ENCODE assay signal across 24 cellular contexts in the genomic region with DNA sequence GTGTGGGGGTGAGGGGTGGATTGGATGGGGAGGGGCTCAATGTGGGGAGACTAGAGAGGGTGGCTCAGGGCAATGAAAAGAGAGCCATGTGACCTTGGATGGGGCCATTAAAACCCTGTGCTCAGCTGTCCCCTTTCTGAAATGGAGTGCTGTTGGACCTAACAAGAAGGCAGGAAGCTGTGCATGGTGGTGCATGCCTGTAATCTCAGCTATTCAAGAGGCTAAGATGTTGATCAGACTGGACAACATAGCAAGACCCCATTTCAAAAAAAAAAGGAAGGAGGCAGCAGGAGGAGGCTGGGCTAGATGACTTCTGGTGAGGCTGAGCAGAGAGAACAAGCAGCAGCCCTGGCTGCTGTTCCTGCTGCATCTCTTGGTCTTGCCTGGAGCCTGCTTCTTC. TPM values are rescaled to one million over a fixed set of nuclear protein-coding genes. Genes with fewer than 3 reads are reported as not detected.
DNase-seq lines count a peak whose midpoint lies in the region; ATAC-seq, FAIRE-seq and TF ChIP-seq lines count a peak whose summit lies in the region.
"Had no signal": no experiment of that assay in that cellular context is flagged by ENCODE, and none has a peak within 500 bp of the region (broad histone marks: within the 10 kb centered on the region; RNA-seq: fewer than 3 reads in every experiment).

No MANE protein-coding gene starts in this region.

- no peak overlapping the region for H3K56ac ChIP-seq in H1 (replicated peaks; ENCODE audit: insufficient read length, low read depth, low read length)

- no peak overlapping the region for H2BK5ac ChIP-seq in H1 (ENCODE audit: low read depth, low read length)

- H3K4me1 Mint-ChIP-seq in WTC11 = peaks cover 6% of the 10 kb centered on the region
- H3K4me1 Mint-ChIP-seq in Caco-2 (ENCODE audit: low read depth, unreplicated experiment) = no peaks in the 10 kb centered on the region

- H2AFZ ChIP-seq in H1 (ENCODE audit: low read length) (no peak overlapping the region), osteoblast (ENCODE audit: low read length) (no peak overlapping the region)

- no peaks in the 10 kb centered on the region for H3K9me3 Mint-ChIP-seq in WTC11
- no peaks in the 10 kb centered on the region for H3K9me3 Mint-ChIP-seq in Caco-2 (ENCODE audit: unreplicated experiment)
- H3K9me3 Mint-ChIP-seq: CD14-positive monocyte; CD8-positive, alpha-beta memory T cell had no signal

- H2BK20ac ChIP-seq in H1 (ENCODE audit: low read length) = no peak overlapping the region

- FAIRE-seq in H1 (lab: Jason Lieb, UNC) = no peak
- FAIRE-seq: A204.1, D721Med, G401.6, GM12891, GM19239 had no signal

- no TSS peak for BruUV-seq in Caco-2 (replicated peaks; lab: Mats Ljungman, UMichigan)

- intact Hi-C loops in Caco-2 (cut with micrococcal nuclease; ENCODE audit: unreplicated experiment) = no loop called here

- TF ChIP-seq EP300 in H1 (IDR thresholded peaks at IDR 0.05; ENCODE audit: borderline replicate concordance in 1 of 2, low read depth in 2 of 2, low read length in 2 of 2) = no peak

- no peaks in the 10 kb centered on the region for H3K23me2 ChIP-seq in H1 (ENCODE audit: low read depth, low read length)

- H3K27ac ChIP-seq in HEK293 (ENCODE audit: extremely low read depth, low read depth, low read length) (no peak overlapping the region), H1 (ENCODE audit: low read depth, low read length) (no peak overlapping the region), osteoblast (ENCODE audit: low read depth, low read length) (no peak overlapping the region)
- H3K27ac ChIP-seq in effector memory CD4-positive, alpha-beta T cell (ENCODE audit: insufficient read depth, low read length, poor library complexity, severe bottlenecking) = no peak overlapping the region
- H3K27ac ChIP-seq: BLaER1 had no signal

- no peaks in the 10 kb centered on the region for H3K36me3 Mint-ChIP-seq in WTC11
- H3K36me3 Mint-ChIP-seq in Caco-2 (ENCODE audit: insufficient read depth, unreplicated experiment) = no peaks in the 10 kb centered on the region
- H3K36me3 Mint-ChIP-seq: CD14-positive monocyte; CD4-positive, alpha-beta memory T cell; CD4-positive, CD25-positive, alpha-beta regulatory T cell; CD8-positive, alpha-beta memory T cell had no signal

- H3K4me3 ChIP-seq in HEK293 (ENCODE audit: low read depth, low read length) = no peak overlapping the region
- H3K4me3 ChIP-seq in H1 (ENCODE audit: extremely low read depth in 1 of 4, insufficient read depth in 2 of 4, low read depth in 3 of 4, low read length in 4 of 4) = no peak overlapping the region
- no peak overlapping the region for H3K4me3 ChIP-seq in osteoblast (ENCODE audit: insufficient read depth, low read length)
- no peak overlapping the region for H3K4me3 ChIP-seq in effector memory CD4-positive, alpha-beta T cell (ENCODE audit: insufficient read depth, low read depth, low read length, poor library complexity, severe bottlenecking)
- no peak overlapping the region for H3K4me3 ChIP-seq in Caco-2 (ENCODE audit: low read depth, low read length)
- H3K4me3 ChIP-seq: BLaER1 had no signal

- POLR2A ChIA-PET in HEK293 (lab: Yijun Ruan, JAX) = no interaction called here
- POLR2A ChIA-PET in WTC11 (lab: Charles Lee) = no interaction called here
- POLR2A ChIA-PET in H1 (lab: Charles Lee; ENCODE audit: partially characterized antibody) = interaction anchor here (0.9 kb wide), 1 partner anchor 10 kb away, joined by 3 read pairs; no protein-coding TSS in a partner anchor
- POLR2A ChIA-PET in Caco-2 (lab: Charles Lee) = no interaction called here

- no peak overlapping the region for H3K23ac ChIP-seq in H1 (ENCODE audit: insufficient read length)

- H3K27me3 Mint-ChIP-seq in WTC11 (ENCODE audit: low read depth) (peaks cover 4% of the 10 kb centered on the region), Caco-2 (ENCODE audit: insufficient read depth, unreplicated experiment) (peaks cover 8% of the 10 kb centered on the region)

- H3K4me3 Mint-ChIP-seq in WTC11 (no peak overlapping the region), Caco-2 (ENCODE audit: unreplicated experiment) (no peak overlapping the region)
- H3K4me3 Mint-ChIP-seq: CD14-positive monocyte; CD4-positive, alpha-beta memory T cell; CD4-positive, CD25-positive, alpha-beta regulatory T cell; CD8-positive, alpha-beta memory T cell had no signal

- H3K14ac ChIP-seq in H1 (ENCODE audit: insufficient read length) = no peak overlapping the region

- H3K27ac Mint-ChIP-seq in WTC11 = no peak overlapping the region
- H3K27ac Mint-ChIP-seq in Caco-2 (ENCODE audit: unreplicated experiment) = no peak overlapping the region
- H3K27ac Mint-ChIP-seq: CD4-positive, alpha-beta memory T cell had no signal

- no peaks in the 10 kb centered on the region; a peak in 1 of 4 replicates for H3K79me2 ChIP-seq in H1 (ENCODE audit: control insufficient read depth in 1 of 2, insufficient read depth in 2 of 2, low read length in 2 of 2)
- no peaks in the 10 kb centered on the region for H3K79me2 ChIP-seq in osteoblast (ENCODE audit: insufficient read depth, low read length)

- 0 out of 2 replicates have a peak overlapping the region, but pooled peaks have one; percentile 46 for H2BK15ac ChIP-seq in H1 (ENCODE audit: low read length)

- no peak overlapping the region for H4K5ac ChIP-seq in H1 (ENCODE audit: insufficient read length, low read depth, low read length)

- no peak overlapping the region for H3K9ac ChIP-seq in H1 (replicated peaks in 1 of 4; ENCODE audit: extremely low read depth in 1 of 4, low read depth in 3 of 4, low read length in 3 of 4)
- H3K9ac ChIP-seq: BLaER1 had no signal

- TF ChIP-seq CTCF in HEK293 (tag by site-specific recombination; IDR thresholded peaks at IDR 0.05) = no peak
- TF ChIP-seq CTCF in WTC11 (IDR thresholded peaks at IDR 0.05) = no peak
- TF ChIP-seq CTCF in H1 (IDR thresholded peaks at IDR 0.05; ENCODE audit: control extremely low read depth in 1 of 3, insufficient read depth in 1 of 3, low read depth in 1 of 3, low read length in 3 of 3) = no peak
- no peak for TF ChIP-seq CTCF in osteoblast (IDR thresholded peaks at IDR 0.05; ENCODE audit: extremely low read depth, low read depth, low read length)
- TF ChIP-seq CTCF in Caco-2 (IDR thresholded peaks at IDR 0.05; ENCODE audit: insufficient read depth in 1 of 2, low read depth in 1 of 2, low read length in 1 of 2, severe bottlenecking in 1 of 2, unreplicated experiment in 1 of 2) = no peak

- peaks cover 0 to 4% (median 0%) of the 10 kb centered on the region in 4 experiments; a peak in 2 of 7 replicates for H3K27me3 ChIP-seq in H1 (replicated peaks in 1 of 4; ENCODE audit: control insufficient read depth in 3 of 4, extremely low read depth in 1 of 4, insufficient read depth in 3 of 4, low read length in 3 of 4)
- peaks cover 29% of the 10 kb centered on the region for H3K27me3 ChIP-seq in osteoblast (ENCODE audit: insufficient read depth, low read length)
- no peaks in the 10 kb centered on the region for H3K27me3 ChIP-seq in effector memory CD4-positive, alpha-beta T cell (replicated peaks; ENCODE audit: control insufficient read depth, insufficient read depth, low read length, poor library complexity, severe bottlenecking)
- no peaks in the 10 kb centered on the region; the same call in 1 of the 2 replicates for H3K27me3 ChIP-seq in Caco-2 (replicated peaks; ENCODE audit: control insufficient read depth, insufficient read depth, low read length)
- H3K27me3 ChIP-seq: BE2C had no signal

- H3K4me2 ChIP-seq in H1 (ENCODE audit: insufficient read depth in 1 of 2, low read depth in 2 of 2, low read length in 2 of 2) = no peak overlapping the region
- H3K4me2 ChIP-seq in osteoblast (ENCODE audit: insufficient read depth, low read length) = no peak overlapping the region
- H3K4me2 ChIP-seq: BLaER1 had no signal

- no peak overlapping the region for H3K18ac ChIP-seq in H1 (ENCODE audit: extremely low read depth, low read length)

- H2AK5ac ChIP-seq in H1 (ENCODE audit: low read depth, low read length) = no peak overlapping the region

- H3K36me3 ChIP-seq in HEK293 (ENCODE audit: control insufficient read depth in 2 of 2, insufficient read depth in 1 of 2, low read length in 2 of 2) = no peaks in the 10 kb centered on the region
- H3K36me3 ChIP-seq in H1 (ENCODE audit: control insufficient read depth in 2 of 4, insufficient read depth in 4 of 4, low read length in 3 of 4) = no peaks in the 10 kb centered on the region
- H3K36me3 ChIP-seq in osteoblast (ENCODE audit: insufficient read depth, low read length) = no peaks in the 10 kb centered on the region
- no peaks in the 10 kb centered on the region for H3K36me3 ChIP-seq in effector memory CD4-positive, alpha-beta T cell (ENCODE audit: control insufficient read depth, insufficient read depth, low read length)
- no peaks in the 10 kb centered on the region for H3K36me3 ChIP-seq in Caco-2 (ENCODE audit: control insufficient read depth, insufficient read depth, low read length)
- H3K36me3 ChIP-seq: BE2C, BLaER1 had no signal

- ATAC-seq in WTC11 = no peak

- CTCF ChIA-PET in HEK293 (lab: Yijun Ruan, JAX) (no interaction called here), WTC11 (lab: Charles Lee) (interaction anchor here (1.0 to 1.8 kb wide), 4 partner anchors 27 to 58 kb away, joined by 4 to 8 read pairs (median 5); no protein-coding TSS in a partner anchor), H1 (lab: Charles Lee; ENCODE audit: partially characterized antibody) (interaction anchor here (0.8 to 2.1 kb wide), 3 partner anchors 23 to 41 kb away, joined by 3 to 10 read pairs (median 3); no protein-coding TSS in a partner anchor), Caco-2 (lab: Charles Lee) (no interaction called here)

- no peaks in the 10 kb centered on the region for H3K9me3 ChIP-seq in HEK293 (ENCODE audit: control insufficient read depth, insufficient read depth, low read depth, low read length)
- H3K9me3 ChIP-seq in H1 (ENCODE audit: insufficient read depth in 2 of 2, low read depth in 1 of 2, low read length in 1 of 2) = no peaks in the 10 kb centered on the region
- H3K9me3 ChIP-seq in osteoblast (ENCODE audit: low read depth, low read length) = no peaks in the 10 kb centered on the region
- H3K9me3 ChIP-seq in effector memory CD4-positive, alpha-beta T cell (ENCODE audit: control insufficient read depth, low read length) = no peaks in the 10 kb centered on the region
- H3K9me3 ChIP-seq in Caco-2 = no peaks in the 10 kb centered on the region
- H3K9me3 ChIP-seq: BE2C, BLaER1 had no signal

- H4K91ac ChIP-seq in H1 (replicated peaks; ENCODE audit: insufficient read length, low read length) = no peak overlapping the region

- no peak overlapping the region for H4K8ac ChIP-seq in H1 (ENCODE audit: extremely low read depth, insufficient read depth, low read length)

- H2BK12ac ChIP-seq in H1 (ENCODE audit: low read depth, low read length) = no peak overlapping the region

- H3K4me1 ChIP-seq in HEK293 (ENCODE audit: control insufficient read depth, insufficient read depth, low read length) (no peaks in the 10 kb centered on the region), H1 (replicated peaks in 1 of 4; ENCODE audit: control insufficient read depth in 3 of 4, insufficient read depth in 4 of 4, low read length in 3 of 4) (peaks cover 0 to 6% (median 1%) of the 10 kb centered on the region in 4 experiments; a peak in 1 of 7 replicates), osteoblast (ENCODE audit: insufficient read depth, low read length) (no peaks in the 10 kb centered on the region), Caco-2 (no peaks in the 10 kb centered on the region)
- no peaks in the 10 kb centered on the region for H3K4me1 ChIP-seq in effector memory CD4-positive, alpha-beta T cell (ENCODE audit: control insufficient read depth, insufficient read depth, low read length, poor library complexity, severe bottlenecking)

- TF ChIP-seq POLR2A in H1 (IDR thresholded peaks at IDR 0.05; ENCODE audit: control extremely low read depth in 1 of 2, low read depth in 2 of 2, low read length in 2 of 2) = no peak

- DNase-seq in WTC11 (ENCODE audit: low spot score) = no peak
- no peak for DNase-seq in H1 (ENCODE audit: low read depth in 1 of 2, low spot score in 2 of 2)
- peak; percentile 58 for DNase-seq in osteoblast (ENCODE audit: insufficient read length, low spot score, missing footprints)
- no peak for DNase-seq in effector memory CD4-positive, alpha-beta T cell
- DNase-seq in NCI-H2227 treated with DMSO at 0.1 percent for 48 hours (lab: John Stamatoyannopoulos, UW) = no peak
- no peak for DNase-seq in Caco-2
- DNase-seq: 8988T; ACHN; BE2C; C1 segment of cervical spinal cord; Calu3; CD4-positive, alpha-beta memory T cell; CD4-positive, CD25-positive, alpha-beta regulatory T cell; CD8-positive, alpha-beta memory T cell; GF-D8 had no signal

- H3K4ac ChIP-seq in H1 (replicated peaks; ENCODE audit: insufficient read length, low read depth, low read length) = no peak overlapping the region

- H3K79me1 ChIP-seq in H1 (ENCODE audit: low read depth, low read length) = no peaks in the 10 kb centered on the region

- no peak for TF ChIP-seq RAD21 in H1 (IDR thresholded peaks at IDR 0.05 in 1 of 2, conservative IDR thresholded peaks at IDR 0.05 in 1 of 2; ENCODE audit: low read depth in 2 of 2, low read length in 2 of 2)

- H4K20me1 ChIP-seq in H1 (replicated peaks in 1 of 2; ENCODE audit: control insufficient read depth in 1 of 2, insufficient read depth in 2 of 2, low read length in 2 of 2) (peaks cover 0 to 3% of the 10 kb centered on the region in 2 experiments), osteoblast (ENCODE audit: insufficient read depth, low read length) (no peaks in the 10 kb centered on the region)

- H2BK120ac ChIP-seq in H1 (replicated peaks; ENCODE audit: low read depth, low read length) = no peak overlapping the region

RNA-seq across cellular contexts. Expression of gene OPRD1, which starts 7.0 kb away (rescaled TPM):
- total RNA-seq in WTC11 (2021) = 2.2 to 3.1 TPM (median 2.5 TPM) in 3 replicates
- 3.3 and 3.7 TPM in 2 replicates for total RNA-seq in H1 (2021; fragmentation: NEBNext Ultra II Directional; extraction: Animal tissue kit (Norgen Biotek cat#: 25700))
- polyA plus RNA-seq in H1 (2011; rRNA removed) = 2.5 and 2.6 TPM in 2 replicates
- polyA plus RNA-seq in H1 (2011; cell fraction: cytosol; rRNA removed) = 1.6 TPM
- polyA plus RNA-seq in H1 (2011; cell fraction: nucleus; rRNA removed) = 3.5 TPM
- 1.6 to 1.9 TPM (median 1.7 TPM) in 4 replicates for polyA plus RNA-seq in H1 (2012, experiment 1 of 2)
- 1.0 TPM for polyA plus RNA-seq in H1 (2012, experiment 2 of 2)
- 1.3 TPM for polyA plus RNA-seq in H1 (2013, experiment 1 of 2)
- 1.5 TPM for polyA plus RNA-seq in H1 (2013, experiment 2 of 2)
- polyA minus RNA-seq in H1 (2011; rRNA and poly(A)+ RNA removed) = 7.7 and 9.9 TPM in 2 replicates
- 2.9 TPM for polyA minus RNA-seq in H1 (2011; cell fraction: cytosol; rRNA and poly(A)+ RNA removed)
- 2.4 TPM for polyA minus RNA-seq in H1 (2011; cell fraction: nucleus; rRNA and poly(A)+ RNA removed)
- total RNA-seq in osteoblast = not detected in 2 replicates
- 0.07 and 0.12 TPM in 2 replicates for total RNA-seq in Caco-2 (2022)
- total RNA-seq: CD4-positive, alpha-beta memory T cell; CD4-positive, CD25-positive, alpha-beta regulatory T cell; CD8-positive, alpha-beta memory T cell had no signal
- polyA plus RNA-seq: AG04450, CD14-positive monocyte had no signal

Comparison
In these comparisons a context has a peak if more than half of its experiments do, and no peak if none do; other contexts are left out.
1. CTCF ChIA-PET loops: an anchor here in WTC11 (1.0 to 1.8 kb wide) and H1 (0.8 to 2.1 kb wide); none called in HEK293 and Caco-2.
2. Of the 8 proteins assayed by ChIP-seq in both HEK293 and WTC11: peak only in HEK293: none; only in WTC11: none; in both: ZNF121; in neither: 7.